Comparison of ENCODE assay signal across 15 cellular contexts in the genomic region with DNA sequence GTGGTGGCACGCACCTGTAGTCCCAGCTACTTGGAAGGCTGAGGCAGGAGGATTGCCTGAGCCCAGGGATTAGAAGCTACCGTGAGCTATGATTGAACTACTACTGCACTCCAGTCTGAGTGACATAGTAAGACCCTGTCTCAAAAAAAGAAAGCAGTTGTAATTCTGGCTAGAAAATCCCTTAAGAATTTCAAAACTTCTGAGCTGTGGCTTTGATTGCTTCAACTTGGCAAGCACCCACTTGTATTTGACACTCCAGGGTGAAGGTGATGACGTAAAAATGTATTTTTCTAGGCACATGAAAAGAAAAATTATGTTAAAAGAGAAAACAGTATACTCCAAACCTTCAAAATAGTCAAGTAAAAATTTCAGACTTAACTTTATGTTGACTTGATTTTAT.
DNase-seq lines count a peak whose midpoint lies in the region; ATAC-seq lines count a peak whose summit lies in the region.
"Had no signal": no experiment of that assay in that cellular context is flagged by ENCODE, and none has a peak within 500 bp of the region (broad histone marks: within the 10 kb centered on the region; RNA-seq: fewer than 3 reads in every experiment).

No MANE protein-coding gene starts in this region.

- H3K9me3 Mint-ChIP-seq in T-helper 2 cell treated with Interferon-gamma antibody and Interleukin-4, amounts not matched to agents 5 μg/mL and 100 μg/mL, for 36 hours: peaks cover 3% of the 10 kb centered on the region

- no peak for ATAC-seq in HG02852 (IDR thresholded peaks at IDR 0.05; ENCODE audit: unreplicated experiment)
- no peak for ATAC-seq in GM21529 (IDR thresholded peaks at IDR 0.05; ENCODE audit: unreplicated experiment)
- ATAC-seq: A549; CD8-positive, alpha-beta T cell had no signal

- H3K4me3 Mint-ChIP-seq in T-helper 2 cell treated with Interferon-gamma antibody and Interleukin-4, amounts not matched to agents 5 μg/mL and 100 μg/mL, for 36 hours: no peak overlapping the region
- H3K4me3 Mint-ChIP-seq: B cell; CD4-positive, alpha-beta T cell; CD8-positive, alpha-beta T cell had no signal

- H3K27me3 Mint-ChIP-seq in T-helper 2 cell treated with Interferon-gamma antibody and Interleukin-4, amounts not matched to agents 5 μg/mL and 100 μg/mL, for 36 hours (ENCODE audit: low read depth): no peaks in the 10 kb centered on the region
- H3K27me3 Mint-ChIP-seq: B cell; CD4-positive, alpha-beta T cell had no signal

- H3K27ac Mint-ChIP-seq in T-helper 2 cell treated with Interferon-gamma antibody and Interleukin-4, amounts not matched to agents 5 μg/mL and 100 μg/mL, for 36 hours: peak overlapping the region; percentile 3
- H3K27ac Mint-ChIP-seq: B cell; CD4-positive, alpha-beta T cell; CD8-positive, alpha-beta T cell had no signal

- H3K4me1 Mint-ChIP-seq in T-helper 2 cell treated with Interferon-gamma antibody and Interleukin-4, amounts not matched to agents 5 μg/mL and 100 μg/mL, for 36 hours (ENCODE audit: low read depth): no peaks in the 10 kb centered on the region
- H3K4me1 Mint-ChIP-seq: B cell had no signal

- no peak for DNase-seq in T-helper 2 cell treated with Interferon-gamma antibody and Interleukin-4, amounts not matched to agents 5 μg/mL and 100 μg/mL, for 36 hours (ENCODE audit: low spot score)
- DNase-seq in T-helper 2 cell (no peak), amniotic epithelial cell (ENCODE audit: low read depth) (peak; percentile 44), iris pigment epithelial cell (ENCODE audit: low read depth) (peak; percentile 85)
- DNase-seq: AML-193; Caco-2; Calu3; CD4-positive, alpha-beta T cell; CD8-positive, alpha-beta T cell; DMS79 treated with DMSO at 0.1 percent for 48 hours; GF-D8 had no signal

- peaks cover 4% of the 10 kb centered on the region for H3K36me3 Mint-ChIP-seq in T-helper 2 cell treated with Interferon-gamma antibody and Interleukin-4, amounts not matched to agents 5 μg/mL and 100 μg/mL, for 36 hours (ENCODE audit: low read depth)

Comparison
In these comparisons a context has a peak if more than half of its experiments do, and no peak if none do; other contexts are left out.
1. DNase-seq: peak in amniotic epithelial cell (single experiment) and iris pigment epithelial cell (single experiment); none in T-helper 2 cell treated with Interferon-gamma antibody and Interleukin-4, amounts not matched to agents 5 μg/mL and 100 μg/mL, for 36 hours (single experiment) and T-helper 2 cell (0 of 5).